ENCODE assay signal across 1 cellular context in the genomic region with DNA sequence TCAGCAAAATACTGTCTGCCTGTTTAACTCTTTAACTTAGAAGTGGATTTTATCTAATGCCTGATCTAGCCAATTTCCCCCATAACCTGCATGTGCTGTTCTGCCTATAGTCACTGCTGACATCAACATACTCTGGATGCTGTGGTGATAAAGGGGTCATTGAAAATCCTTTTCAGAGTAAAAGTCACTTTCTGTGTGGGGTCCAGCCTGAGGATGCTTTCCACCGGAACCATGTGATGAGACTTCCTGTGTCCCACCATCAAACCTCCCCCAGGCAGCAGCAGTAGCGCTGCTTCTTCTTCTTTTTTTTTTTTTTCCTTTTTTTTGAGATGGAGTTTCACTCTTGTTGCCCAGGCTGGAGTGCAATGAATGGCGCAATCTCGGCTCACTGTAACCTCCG.
TF ChIP-seq lines count a peak whose summit lies in the region.

No MANE protein-coding gene starts in this region.

TF ChIP-seq in GM23338, 12 proteins besides CTCF, POLR2A, EP300 and RAD21 (continued from another document):
- TF ChIP-seq, protein P1, sequence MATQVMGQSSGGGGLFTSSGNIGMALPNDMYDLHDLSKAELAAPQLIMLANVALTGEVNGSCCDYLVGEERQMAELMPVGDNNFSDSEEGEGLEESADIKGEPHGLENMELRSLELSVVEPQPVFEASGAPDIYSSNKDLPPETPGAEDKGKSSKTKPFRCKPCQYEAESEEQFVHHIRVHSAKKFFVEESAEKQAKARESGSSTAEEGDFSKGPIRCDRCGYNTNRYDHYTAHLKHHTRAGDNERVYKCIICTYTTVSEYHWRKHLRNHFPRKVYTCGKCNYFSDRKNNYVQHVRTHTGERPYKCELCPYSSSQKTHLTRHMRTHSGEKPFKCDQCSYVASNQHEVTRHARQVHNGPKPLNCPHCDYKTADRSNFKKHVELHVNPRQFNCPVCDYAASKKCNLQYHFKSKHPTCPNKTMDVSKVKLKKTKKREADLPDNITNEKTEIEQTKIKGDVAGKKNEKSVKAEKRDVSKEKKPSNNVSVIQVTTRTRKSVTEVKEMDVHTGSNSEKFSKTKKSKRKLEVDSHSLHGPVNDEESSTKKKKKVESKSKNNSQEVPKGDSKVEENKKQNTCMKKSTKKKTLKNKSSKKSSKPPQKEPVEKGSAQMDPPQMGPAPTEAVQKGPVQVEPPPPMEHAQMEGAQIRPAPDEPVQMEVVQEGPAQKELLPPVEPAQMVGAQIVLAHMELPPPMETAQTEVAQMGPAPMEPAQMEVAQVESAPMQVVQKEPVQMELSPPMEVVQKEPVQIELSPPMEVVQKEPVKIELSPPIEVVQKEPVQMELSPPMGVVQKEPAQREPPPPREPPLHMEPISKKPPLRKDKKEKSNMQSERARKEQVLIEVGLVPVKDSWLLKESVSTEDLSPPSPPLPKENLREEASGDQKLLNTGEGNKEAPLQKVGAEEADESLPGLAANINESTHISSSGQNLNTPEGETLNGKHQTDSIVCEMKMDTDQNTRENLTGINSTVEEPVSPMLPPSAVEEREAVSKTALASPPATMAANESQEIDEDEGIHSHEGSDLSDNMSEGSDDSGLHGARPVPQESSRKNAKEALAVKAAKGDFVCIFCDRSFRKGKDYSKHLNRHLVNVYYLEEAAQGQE (IDR thresholded peaks at IDR 0.05; ENCODE audit: unreplicated experiment) = no peak
- TF ChIP-seq CREB1 (CRISPR knock-in tag; IDR thresholded peaks at IDR 0.05; ENCODE audit: low read depth) (no peak), ZNF331 (CRISPR knock-in tag; IDR thresholded peaks at IDR 0.05; ENCODE audit: low read depth) (no peak), STAT1 (IDR thresholded peaks at IDR 0.05; ENCODE audit: unreplicated experiment) (no peak), NANOG (IDR thresholded peaks at IDR 0.05; ENCODE audit: borderline replicate concordance) (no peak)
- TF ChIP-seq, protein P2, sequence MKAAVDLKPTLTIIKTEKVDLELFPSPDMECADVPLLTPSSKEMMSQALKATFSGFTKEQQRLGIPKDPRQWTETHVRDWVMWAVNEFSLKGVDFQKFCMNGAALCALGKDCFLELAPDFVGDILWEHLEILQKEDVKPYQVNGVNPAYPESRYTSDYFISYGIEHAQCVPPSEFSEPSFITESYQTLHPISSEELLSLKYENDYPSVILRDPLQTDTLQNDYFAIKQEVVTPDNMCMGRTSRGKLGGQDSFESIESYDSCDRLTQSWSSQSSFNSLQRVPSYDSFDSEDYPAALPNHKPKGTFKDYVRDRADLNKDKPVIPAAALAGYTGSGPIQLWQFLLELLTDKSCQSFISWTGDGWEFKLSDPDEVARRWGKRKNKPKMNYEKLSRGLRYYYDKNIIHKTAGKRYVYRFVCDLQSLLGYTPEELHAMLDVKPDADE (IDR thresholded peaks at IDR 0.05) = no peak
